17 cellular contexts compared by ENCODE assay signal in the genomic region with DNA sequence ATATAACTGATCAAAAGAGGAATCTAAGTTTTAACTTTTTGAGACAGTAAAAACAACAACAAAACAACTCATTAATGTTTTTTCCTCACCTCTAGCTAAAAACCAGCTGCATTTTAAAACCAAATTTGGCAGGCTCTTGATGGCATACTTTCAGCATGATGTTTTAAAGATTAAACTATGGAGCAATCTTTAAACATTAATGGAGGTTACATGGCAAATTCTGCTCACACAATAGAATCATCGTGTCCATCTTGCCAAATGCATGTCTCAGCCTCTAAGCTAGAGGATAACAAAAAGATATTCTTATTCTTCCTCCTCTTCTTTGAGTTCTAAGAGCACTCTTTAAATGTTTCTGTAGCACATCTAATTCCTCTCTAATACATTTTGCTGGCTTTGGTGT.
DNase-seq lines count a peak whose midpoint lies in the region; ATAC-seq, FAIRE-seq and TF ChIP-seq lines count a peak whose summit lies in the region.
"Had no signal": no experiment of that assay in that cellular context is flagged by ENCODE, and none has a peak within 500 bp of the region (broad histone marks: within the 10 kb centered on the region; RNA-seq: fewer than 3 reads in every experiment).

No MANE protein-coding gene starts in this region.

- no peak overlapping the region for H3K4me2 ChIP-seq in astrocyte (ENCODE audit: low read length)

- no peak overlapping the region for H2AFZ ChIP-seq in astrocyte (ENCODE audit: low read depth, low read length)

- no peaks in the 10 kb centered on the region for H3K36me3 ChIP-seq in astrocyte (ENCODE audit: insufficient read depth, low read length)

- no peaks in the 10 kb centered on the region for H3K9me3 Mint-ChIP-seq in astrocyte (ENCODE audit: unreplicated experiment)
- H3K9me3 Mint-ChIP-seq in activated naive CD4-positive, alpha-beta T cell treated with anti-CD3 and anti-CD28 coated beads for 36 hours = no peaks in the 10 kb centered on the region
- H3K9me3 Mint-ChIP-seq: CD8-positive, alpha-beta T cell had no signal

- TF ChIP-seq CTCF in astrocyte (IDR thresholded peaks at IDR 0.05; ENCODE audit: insufficient read depth, low read depth, low read length) = no peak

- no peaks in the 10 kb centered on the region for H3K4me1 ChIP-seq in astrocyte (ENCODE audit: insufficient read depth, low read length)

- H3K9ac ChIP-seq in astrocyte (ENCODE audit: low read length) = no peak overlapping the region

- H4K20me1 ChIP-seq in astrocyte (ENCODE audit: insufficient read depth, low read length) = no peaks in the 10 kb centered on the region

- ATAC-seq in HG03520 (IDR thresholded peaks at IDR 0.05; ENCODE audit: unreplicated experiment) = no peak
- ATAC-seq: CD8-positive, alpha-beta T cell; Panc1 had no signal

- H3K9me3 ChIP-seq in astrocyte (ENCODE audit: insufficient read depth, low read depth, low read length) = no peaks in the 10 kb centered on the region

- H3K4me1 Mint-ChIP-seq in astrocyte (ENCODE audit: low read depth, unreplicated experiment) = no peaks in the 10 kb centered on the region
- H3K4me1 Mint-ChIP-seq in activated naive CD4-positive, alpha-beta T cell treated with anti-CD3 and anti-CD28 coated beads for 36 hours (ENCODE audit: low read depth) = no peaks in the 10 kb centered on the region

- no peaks in the 10 kb centered on the region for H3K79me2 ChIP-seq in astrocyte (ENCODE audit: insufficient read depth, low read length)

- CTCF ChIA-PET in activated naive CD4-positive, alpha-beta T cell treated with anti-CD3 and anti-CD28 coated beads for 36 hours (lab: Charles Lee) = no interaction called here

- H3K27me3 Mint-ChIP-seq in astrocyte (ENCODE audit: low read depth, unreplicated experiment) = peaks cover 8% of the 10 kb centered on the region
- H3K27me3 Mint-ChIP-seq in activated naive CD4-positive, alpha-beta T cell treated with anti-CD3 and anti-CD28 coated beads for 36 hours (ENCODE audit: low read depth) = peaks cover 3% of the 10 kb centered on the region

- no peaks in the 10 kb centered on the region for H3K36me3 Mint-ChIP-seq in astrocyte (ENCODE audit: low read depth, unreplicated experiment)
- no peaks in the 10 kb centered on the region for H3K36me3 Mint-ChIP-seq in activated naive CD4-positive, alpha-beta T cell treated with anti-CD3 and anti-CD28 coated beads for 36 hours (ENCODE audit: low read depth)
- H3K36me3 Mint-ChIP-seq: CD8-positive, alpha-beta T cell had no signal

- no peak overlapping the region for H3K27ac ChIP-seq in astrocyte (ENCODE audit: low read depth, low read length)

- H3K27ac Mint-ChIP-seq in astrocyte (ENCODE audit: unreplicated experiment) = no peak overlapping the region
- no peak overlapping the region for H3K27ac Mint-ChIP-seq in activated naive CD4-positive, alpha-beta T cell treated with anti-CD3 and anti-CD28 coated beads for 36 hours
- H3K27ac Mint-ChIP-seq: CD8-positive, alpha-beta T cell had no signal

- H3K27me3 ChIP-seq in astrocyte (ENCODE audit: insufficient read depth, low read length) = no peaks in the 10 kb centered on the region

- no peak overlapping the region for H3K4me3 ChIP-seq in astrocyte (ENCODE audit: insufficient read depth, low read depth, low read length)
- no peak overlapping the region for H3K4me3 ChIP-seq in skeletal muscle cell (ENCODE audit: low read depth, low read length)

- FAIRE-seq in astrocyte (lab: Jason Lieb, UNC) = no peak
- FAIRE-seq: D721Med, H1 had no signal

- intact Hi-C loops in posterior cingulate gyrus (cut with DNase I) = no loop called here
- intact Hi-C loops in activated naive CD4-positive, alpha-beta T cell treated with anti-CD3 and anti-CD28 coated beads for 36 hours (cut with micrococcal nuclease) = no loop called here

- H3K4me3 Mint-ChIP-seq in astrocyte (ENCODE audit: unreplicated experiment) = no peak overlapping the region
- no peak overlapping the region for H3K4me3 Mint-ChIP-seq in activated naive CD4-positive, alpha-beta T cell treated with anti-CD3 and anti-CD28 coated beads for 36 hours
- H3K4me3 Mint-ChIP-seq: CD8-positive, alpha-beta T cell had no signal

- DNase-seq in GM03348 (ENCODE audit: low spot score) (peak; percentile 29), astrocyte (ENCODE audit: low read depth) (peak; percentile 30), fibroblast of peridontal ligament (ENCODE audit: extremely low read depth) (peak; percentile 2), skeletal muscle cell (ENCODE audit: low read depth) (peak; percentile 20), posterior cingulate gyrus (no peak)
- DNase-seq in activated naive CD4-positive, alpha-beta T cell treated with anti-CD3 and anti-CD28 coated beads for 36 hours = no peak
- DNase-seq: CD8-positive, alpha-beta T cell; DMS79; KBM-7; NCI-H1048; NCI-H1436 treated with DMSO at 0.1 percent for 48 hours; NCI-H2081 treated with DMSO at 0.1 percent for 48 hours; NCI-H524 treated with DMSO at 0.1 percent for 48 hours had no signal

Comparison
In these comparisons a context has a peak if more than half of its experiments do, and no peak if none do; other contexts are left out.
1. DNase-seq: peak in GM03348 (single experiment), astrocyte (single experiment), fibroblast of peridontal ligament (single experiment) and skeletal muscle cell (single experiment); none in posterior cingulate gyrus (0 of 10) and activated naive CD4-positive, alpha-beta T cell treated with anti-CD3 and anti-CD28 coated beads for 36 hours (single experiment).